In the genomic region with DNA sequence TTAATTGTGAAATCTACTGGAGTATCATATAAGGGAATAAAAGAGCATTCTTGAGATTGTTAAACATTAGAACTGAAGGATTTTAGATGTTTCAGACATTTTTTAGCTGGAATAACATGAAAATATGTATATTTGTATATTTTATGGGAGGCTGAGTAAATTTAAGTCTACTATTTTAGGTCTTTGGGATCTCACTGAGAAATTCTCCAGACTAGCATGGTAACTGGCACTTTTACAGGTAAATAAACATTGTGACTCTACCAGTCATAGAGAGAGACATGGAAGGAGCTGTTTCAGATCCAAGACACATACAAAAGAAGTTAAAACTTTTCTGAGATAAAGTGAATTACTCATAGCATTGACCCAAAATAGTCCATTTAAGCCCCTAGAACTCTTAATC, we compare ENCODE assay signal across 17 cellular contexts.
"Had no signal": no experiment of that assay in that cellular context is flagged by ENCODE, and none has a peak within 500 bp of the region (broad histone marks: within the 10 kb centered on the region; RNA-seq: fewer than 3 reads in every experiment).

No MANE protein-coding gene starts in this region.

- H3K4me1 ChIP-seq: esophagus squamous epithelium, right lobe of liver, testis had no signal

- H3K27ac ChIP-seq: esophagus squamous epithelium, heart left ventricle, neutrophil, psoas muscle, right lobe of liver, testis had no signal

- ATAC-seq: heart left ventricle; left lobe of liver; naive thymus-derived CD4-positive, alpha-beta T cell; psoas muscle; right lobe of liver; stimulated activated effector memory CD8-positive, alpha-beta T cell treated with anti-CD3 and anti-CD28 coated beads, Interleukin-12 subunit alpha, Interleukin-12 subunit beta, amount 100 ng/mL, for 72 hours had no signal

- H3K36me3 ChIP-seq: esophagus squamous epithelium, heart left ventricle, neutrophil, right lobe of liver had no signal

- H3K27me3 ChIP-seq: esophagus squamous epithelium, heart left ventricle, neutrophil, right lobe of liver, testis had no signal

- H3K4me3 ChIP-seq: esophagus squamous epithelium, heart left ventricle, psoas muscle, right lobe of liver, testis had no signal

- H3K9me3 ChIP-seq: esophagus squamous epithelium, heart left ventricle, neutrophil, psoas muscle, right lobe of liver, testis had no signal

- DNase-seq: dermis blood vessel endothelial cell; esophagus squamous epithelium; heart left ventricle; hippocampal formation; mammary epithelial cell; naive thymus-derived CD4-positive, alpha-beta T cell; nephron progenitor cell; psoas muscle; retina; right lobe of liver; stimulated activated CD4-positive, alpha-beta T cell treated with anti-CD3 and anti-CD28 coated beads, Interleukin-4, amount 100 ng/mL, for 1 hour; stimulated activated CD8-positive, alpha-beta memory T cell treated with anti-CD3 and anti-CD28 coated beads, Interleukin-4, amount 100 ng/mL, for 48 hours; testis; trophoblast cell had no signal
